ENCODE assay signal across 8 cellular contexts in the genomic region with DNA sequence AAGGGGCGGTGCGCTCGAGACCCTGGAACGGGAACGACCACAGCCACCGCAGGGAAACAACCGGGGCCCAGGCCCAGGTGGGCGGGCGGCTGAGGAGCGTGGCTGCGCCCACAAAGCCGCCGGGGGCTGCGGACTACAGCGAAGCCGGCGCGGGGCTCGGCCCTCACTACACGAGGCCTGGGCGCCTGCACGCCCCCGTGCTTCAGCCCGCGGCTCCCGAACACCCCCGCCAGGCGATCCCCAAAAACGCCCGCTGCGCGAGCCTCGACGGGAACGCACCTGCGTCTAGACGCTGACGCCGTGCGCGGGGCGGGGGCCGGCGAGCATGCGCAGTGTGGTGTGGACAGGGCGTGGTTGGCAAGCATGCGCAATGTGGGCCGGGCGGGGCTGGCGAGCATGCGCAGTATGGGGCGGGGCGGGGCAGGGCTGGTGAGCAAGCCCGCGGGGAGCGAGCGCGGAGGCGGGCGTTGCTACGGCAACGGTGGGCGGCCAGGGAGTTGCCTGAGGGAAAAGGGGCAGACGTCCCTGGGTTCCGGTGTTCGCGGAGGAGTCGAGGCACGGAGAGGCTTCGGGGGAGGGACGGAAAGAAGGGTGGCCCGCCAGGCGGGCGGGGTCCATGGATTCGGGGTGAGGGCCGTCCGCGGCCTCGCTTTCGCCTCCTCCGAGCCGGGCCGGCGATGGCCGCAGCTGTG. TPM values are rescaled to one million over a fixed set of nuclear protein-coding genes. Genes with fewer than 3 reads are reported as not detected.
A peak's percentile ranks its signal among the peaks of the same experiment; 100 is the strongest.
DNase-seq lines count a peak whose midpoint lies in the region; ATAC-seq lines count a peak whose summit lies in the region.

A gene (plus strand): TSS at position 518 of the 692 bp plus-strand sequence. CDS start 3,104 bp downstream, outside the sequence.

- H3K27me3 ChIP-seq in duodenal mucosa (ENCODE audit: control insufficient read depth in 1 of 2, insufficient read depth in 2 of 2, low read length in 2 of 2) = no peaks in the 10 kb centered on the region

- H3K4me1 Mint-ChIP-seq in activated CD4-positive, alpha-beta memory T cell treated with anti-CD3 and anti-CD28 coated beads for 36 hours (ENCODE audit: low read depth) = peaks cover 8% of the 10 kb centered on the region

- peaks cover 8 to 10% of the 10 kb centered on the region in 2 donors for H3K4me1 ChIP-seq in duodenal mucosa (ENCODE audit: control insufficient read depth in 1 of 2, insufficient read depth in 2 of 2, low read length in 2 of 2)

- H3K9me3 Mint-ChIP-seq in activated CD4-positive, alpha-beta memory T cell treated with anti-CD3 and anti-CD28 coated beads for 36 hours = peaks cover 7% of the 10 kb centered on the region

- peaks cover 10% of the 10 kb centered on the region for H3K27me3 Mint-ChIP-seq in activated CD4-positive, alpha-beta memory T cell treated with anti-CD3 and anti-CD28 coated beads for 36 hours

- peaks cover 6% of the 10 kb centered on the region for H3K36me3 Mint-ChIP-seq in activated CD4-positive, alpha-beta memory T cell treated with anti-CD3 and anti-CD28 coated beads for 36 hours

- CTCF ChIA-PET in activated CD4-positive, alpha-beta memory T cell treated with anti-CD3 and anti-CD28 coated beads for 36 hours (lab: Charles Lee) = interaction anchor here (0.6 to 0.9 kb wide), 3 partner anchors 9 to 253 kb away, joined by 3 read pairs; no protein-coding TSS in a partner anchor

- no peaks in the 10 kb centered on the region for H3K36me3 ChIP-seq in duodenal mucosa (ENCODE audit: control insufficient read depth in 1 of 2, insufficient read depth in 2 of 2, low read length in 2 of 2)

- peak within 1 kb of the TSS; percentile 78 to 85 for H3K9ac ChIP-seq in duodenal mucosa (ENCODE audit: low read depth in 1 of 2, low read length in 2 of 2)

- peak within 1 kb of the TSS; percentile 82 to 91 for H3K4me3 ChIP-seq in duodenal mucosa (ENCODE audit: low read depth in 1 of 2, low read length in 2 of 2)

- H3K27ac ChIP-seq in duodenal mucosa (ENCODE audit: low read depth, low read length) = peak within 1 kb of the TSS; percentile 59

- DNase-seq in AG20443 (ENCODE audit: low spot score) (peak; percentile 100), NCI-H526 (lab: John Stamatoyannopoulos, UW) (peak; percentile 83 to 97), medulla oblongata (ENCODE audit: extremely low spot score) (peak; percentile 83)
- DNase-seq in activated CD4-positive, alpha-beta memory T cell treated with anti-CD3 and anti-CD28 coated beads for 36 hours = peak; percentile 99
- DNase-seq in stimulated activated CD4-positive, alpha-beta T cell treated with anti-CD3 and anti-CD28 coated beads, TNF-alpha, amount 100 ng/mL, for 4 hours (ENCODE audit: low read depth in 3 of 3) = peak; percentile 93 to 100 (median 98)

- ATAC-seq in GM19043 (IDR thresholded peaks at IDR 0.05; ENCODE audit: low read depth, unreplicated experiment) (peak; percentile 77), HG03378 (IDR thresholded peaks at IDR 0.05; ENCODE audit: unreplicated experiment) (peak; percentile 69)

- POLR2A ChIA-PET in activated CD4-positive, alpha-beta memory T cell treated with anti-CD3 and anti-CD28 coated beads for 36 hours (lab: Charles Lee) = interaction anchor here (1.1 to 1.3 kb wide), 2 partner anchors 28 to 253 kb away, joined by 6 to 8 read pairs; a partner anchor contains a TSS

- intact Hi-C loops in activated CD4-positive, alpha-beta memory T cell treated with anti-CD3 and anti-CD28 coated beads for 36 hours (cut with micrococcal nuclease) = loop anchor here (1.0 to 10.0 kb wide), 7 partner anchors 27 to 1636 kb away; a partner anchor contains a TSS

- no peaks in the 10 kb centered on the region for H3K9me3 ChIP-seq in duodenal mucosa (ENCODE audit: control insufficient read depth in 1 of 2, low read length in 2 of 2)

- H3K4me3 Mint-ChIP-seq in activated CD4-positive, alpha-beta memory T cell treated with anti-CD3 and anti-CD28 coated beads for 36 hours = peak within 1 kb of the TSS; percentile 88

- peak within 1 kb of the TSS; percentile 84 for H3K27ac Mint-ChIP-seq in activated CD4-positive, alpha-beta memory T cell treated with anti-CD3 and anti-CD28 coated beads for 36 hours

RNA-seq across cellular contexts. Expression of the gene that starts here (rescaled TPM):
- total RNA-seq in activated CD4-positive, alpha-beta memory T cell treated with anti-CD3 and anti-CD28 coated beads for 36 hours = 1 to 10 TPM; 1.4 to 2.6 TPM

Comparison
In these comparisons a context has a peak if more than half of its experiments do, and no peak if none do; other contexts are left out.
1. Peak in every context shown above with its lines: DNase-seq, ATAC-seq, H3K4me3 ChIP-seq and H3K27ac ChIP-seq.